In genomic region chr2:24972315-24972958, GRCh38 we compare ENCODE assay signal across 8 cellular contexts. TPM values are rescaled to one million over a fixed set of nuclear protein-coding genes. Genes with fewer than 3 reads are reported as not detected.
DNase-seq lines count a peak whose midpoint lies in the region; ATAC-seq, FAIRE-seq and TF ChIP-seq lines count a peak whose summit lies in the region.

No MANE protein-coding gene starts in this region.

- peak overlapping the region; percentile 76 for H3K18ac ChIP-seq in neuronal stem cell (ENCODE audit: low read length)

- peak overlapping the region; percentile 100 for H3K27ac Mint-ChIP-seq in activated T-helper 2 cell treated with anti-CD3 and anti-CD28 coated beads, Interferon-gamma antibody, Interleukin-2, Interleukin-4, amounts not matched to agents 10 μg/mL and 5 μg/mL and 100 μg/mL, durations not matched to agents 14 hours and 24 hours and 36 hours

- H3K14ac ChIP-seq in neuronal stem cell (ENCODE audit: low read length), result no peak overlapping the region

- H3K36me3 Mint-ChIP-seq in activated T-helper 2 cell treated with anti-CD3 and anti-CD28 coated beads, Interferon-gamma antibody, Interleukin-2, Interleukin-4, amounts not matched to agents 10 μg/mL and 5 μg/mL and 100 μg/mL, durations not matched to agents 14 hours and 24 hours and 36 hours (ENCODE audit: low read depth), result peaks cover 12% of the 10 kb centered on the region

- no peak overlapping the region for H3K4ac ChIP-seq in neuronal stem cell (ENCODE audit: low read length)

- H2BK12ac ChIP-seq in neuronal stem cell (ENCODE audit: low read length), result no peak overlapping the region

- H3K79me1 ChIP-seq in neuronal stem cell (ENCODE audit: low read depth, low read length), result no peaks in the 10 kb centered on the region

- ATAC-seq in foreskin keratinocyte, result no peak
- no peak for ATAC-seq in GM18861 (IDR thresholded peaks at IDR 0.05; ENCODE audit: unreplicated experiment)

- intact Hi-C loops in activated T-helper 2 cell treated with anti-CD3 and anti-CD28 coated beads, Interferon-gamma antibody, Interleukin-2, Interleukin-4, amounts not matched to agents 10 μg/mL and 5 μg/mL and 100 μg/mL, durations not matched to agents 14 hours and 24 hours and 36 hours (cut with micrococcal nuclease), result loop anchor here (2.0 to 10.0 kb wide), 5 partner anchors 70 to 1375 kb away; partner anchors contain the start of genes ADGRF3, CENPO, EFR3B and PTRHD1

- no peaks in the 10 kb centered on the region for H3K27me3 ChIP-seq in ACC112 (ENCODE audit: insufficient read depth, low read length)
- no peaks in the 10 kb centered on the region for H3K27me3 ChIP-seq in NT2/D1 (ENCODE audit: insufficient read depth, insufficient read length)
- H3K27me3 ChIP-seq in foreskin keratinocyte, result no peaks in the 10 kb centered on the region
- H3K27me3 ChIP-seq in neuronal stem cell (ENCODE audit: control insufficient read depth in 3 of 3, insufficient read depth in 3 of 3, low read depth in 1 of 3, low read length in 3 of 3), result no peaks in the 10 kb centered on the region

- H3K27ac ChIP-seq in ACC112 (ENCODE audit: low read depth, low read length) (peak overlapping the region; percentile 93), foreskin keratinocyte (peak overlapping the region; percentile 96), neuronal stem cell (replicated peaks; ENCODE audit: low read length) (peak overlapping the region; percentile 67), urinary bladder (ENCODE audit: low read depth) (peak overlapping the region; percentile 99)

- H2AFZ ChIP-seq in ACC112 (ENCODE audit: low read length, unreplicated experiment) (peak overlapping the region; percentile 58), neuronal stem cell (ENCODE audit: low read length) (peak overlapping the region; percentile 97)

- DNase-seq in GM19239 (ENCODE audit: insufficient read length, low spot score) (no peak), NT2/D1 (ENCODE audit: low read depth, low spot score) (no peak), foreskin keratinocyte (peak; percentile 11 to 19), neuronal stem cell (ENCODE audit: low spot score) (peak; percentile 17)
- DNase-seq in activated T-helper 2 cell treated with anti-CD3 and anti-CD28 coated beads, Interferon-gamma antibody, Interleukin-2, Interleukin-4, amounts not matched to agents 10 μg/mL and 5 μg/mL and 100 μg/mL, durations not matched to agents 14 hours and 24 hours and 36 hours (ENCODE audit: low spot score), result peak; percentile 41

- H3K9me3 ChIP-seq in NT2/D1 (ENCODE audit: insufficient read depth, low read length) (no peaks in the 10 kb centered on the region), neuronal stem cell (replicated peaks in 1 of 2; ENCODE audit: control insufficient read depth in 2 of 2, insufficient read depth in 1 of 2, low read depth in 1 of 2, low read length in 2 of 2) (no peaks in the 10 kb centered on the region)

- H3K4me3 ChIP-seq in ACC112 (ENCODE audit: low read depth, low read length) (peak overlapping the region; percentile 98), NT2/D1 (ENCODE audit: insufficient read length, low read depth) (peak overlapping the region; percentile 85), neuronal stem cell (ENCODE audit: low read length in 2 of 2) (peak overlapping the region; percentile 84 to 98), urinary bladder (ENCODE audit: low read depth, low read length) (peak overlapping the region; percentile 75)

- no peak overlapping the region for H2BK15ac ChIP-seq in neuronal stem cell (ENCODE audit: low read length)

- H3K4me1 ChIP-seq in ACC112 (ENCODE audit: control insufficient read depth, insufficient read depth, low read length, unreplicated experiment) (peaks cover 7% of the 10 kb centered on the region), NT2/D1 (ENCODE audit: insufficient read depth, insufficient read length) (no peaks in the 10 kb centered on the region), foreskin keratinocyte (peaks cover 10% of the 10 kb centered on the region), neuronal stem cell (ENCODE audit: control insufficient read depth in 2 of 2, insufficient read depth in 1 of 2, low read depth in 1 of 2, low read length in 2 of 2) (no peaks in the 10 kb centered on the region), urinary bladder (ENCODE audit: insufficient read depth) (no peaks in the 10 kb centered on the region)

- H3K4me2 ChIP-seq in neuronal stem cell (ENCODE audit: insufficient read depth, low read length, poor library complexity, severe bottlenecking), result peak overlapping the region; percentile 78

- no CpG with 5 or more reads among the region's 19 CpGs for WGBS in neuronal stem cell (ENCODE audit: extremely low coverage in 2 of 2, insufficient read length in 2 of 2, insufficient replicate concordance in 1 of 2), 2 donors
- under 1% methylated on average over 19 of the region's 19 CpGs for WGBS in urinary bladder

- peaks cover 25% of the 10 kb centered on the region for H3K79me2 ChIP-seq in ACC112 (ENCODE audit: control insufficient read depth, insufficient read depth, low read length, unreplicated experiment)

- H3K4me1 Mint-ChIP-seq in activated T-helper 2 cell treated with anti-CD3 and anti-CD28 coated beads, Interferon-gamma antibody, Interleukin-2, Interleukin-4, amounts not matched to agents 10 μg/mL and 5 μg/mL and 100 μg/mL, durations not matched to agents 14 hours and 24 hours and 36 hours (ENCODE audit: low read depth), result peaks cover 17% of the 10 kb centered on the region

- H3K27me3 Mint-ChIP-seq in activated T-helper 2 cell treated with anti-CD3 and anti-CD28 coated beads, Interferon-gamma antibody, Interleukin-2, Interleukin-4, amounts not matched to agents 10 μg/mL and 5 μg/mL and 100 μg/mL, durations not matched to agents 14 hours and 24 hours and 36 hours (ENCODE audit: low read depth), result peaks cover 1% of the 10 kb centered on the region

- H4K8ac ChIP-seq in neuronal stem cell (ENCODE audit: low read depth, low read length), result no peak overlapping the region

- TF ChIP-seq CTCF in foreskin keratinocyte (conservative IDR thresholded peaks at IDR 0.05), result no peak

- no peak overlapping the region for H2AK5ac ChIP-seq in neuronal stem cell (ENCODE audit: low read depth, low read length)

- H4K91ac ChIP-seq in neuronal stem cell (ENCODE audit: low read depth, low read length, poor library complexity), result no peak overlapping the region

- H3K23ac ChIP-seq in neuronal stem cell (ENCODE audit: low read depth, low read length, poor library complexity), result no peak overlapping the region

- H3K9ac ChIP-seq in NT2/D1 (ENCODE audit: insufficient read length, low read depth) (peak overlapping the region; percentile 90), neuronal stem cell (ENCODE audit: low read depth, low read length, poor library complexity) (peak overlapping the region; percentile 78)

- peak overlapping the region; percentile 96 for H3K4me3 Mint-ChIP-seq in activated T-helper 2 cell treated with anti-CD3 and anti-CD28 coated beads, Interferon-gamma antibody, Interleukin-2, Interleukin-4, amounts not matched to agents 10 μg/mL and 5 μg/mL and 100 μg/mL, durations not matched to agents 14 hours and 24 hours and 36 hours (ENCODE audit: low read depth)

- H2BK5ac ChIP-seq in neuronal stem cell (ENCODE audit: low read length), result no peak overlapping the region

- no peaks in the 10 kb centered on the region for H3K9me3 Mint-ChIP-seq in activated T-helper 2 cell treated with anti-CD3 and anti-CD28 coated beads, Interferon-gamma antibody, Interleukin-2, Interleukin-4, amounts not matched to agents 10 μg/mL and 5 μg/mL and 100 μg/mL, durations not matched to agents 14 hours and 24 hours and 36 hours

- no peak overlapping the region for H2BK120ac ChIP-seq in neuronal stem cell (ENCODE audit: low read depth, low read length)

- H3K36me3 ChIP-seq in ACC112 (ENCODE audit: insufficient read depth, low read length) (no peaks in the 10 kb centered on the region), NT2/D1 (ENCODE audit: insufficient read depth, insufficient read length, low read length) (no peaks in the 10 kb centered on the region), neuronal stem cell (replicated peaks in 1 of 2; ENCODE audit: control insufficient read depth in 2 of 2, insufficient read depth in 2 of 2, low read length in 2 of 2) (no peaks in the 10 kb centered on the region), urinary bladder (ENCODE audit: insufficient read depth) (no peaks in the 10 kb centered on the region)

- peak; percentile 81 for FAIRE-seq in GM19239 (lab: Jason Lieb, UNC)

RNA-seq across cellular contexts. Expression of gene DNAJC27, which starts 0.7 kb away (rescaled TPM):
- 4.9 and 6.1 TPM in 2 replicates for total RNA-seq in activated T-helper 2 cell treated with anti-CD3 and anti-CD28 coated beads, Interferon-gamma antibody, Interleukin-2, Interleukin-4, amounts not matched to agents 10 μg/mL and 5 μg/mL and 100 μg/mL, durations not matched to agents 14 hours and 24 hours and 36 hours
- total RNA-seq in foreskin keratinocyte, result 1.8 and 4.1 TPM in 2 replicates
- 0.49 and 0.62 TPM in 2 replicates for polyA plus RNA-seq in foreskin keratinocyte
- 6.1 TPM for polyA plus RNA-seq in neuronal stem cell (2013, experiment 1 of 2)
- 5.5 TPM for polyA plus RNA-seq in neuronal stem cell (2013, experiment 2 of 2)
- total RNA-seq in urinary bladder, result 13.3 TPM
- 6.3 TPM for polyA plus RNA-seq in urinary bladder

RNA-seq across cellular contexts. Expression of gene ADCY3, which starts 52.4 kb away (rescaled TPM):
- 108 and 112 TPM in 2 replicates for total RNA-seq in activated T-helper 2 cell treated with anti-CD3 and anti-CD28 coated beads, Interferon-gamma antibody, Interleukin-2, Interleukin-4, amounts not matched to agents 10 μg/mL and 5 μg/mL and 100 μg/mL, durations not matched to agents 14 hours and 24 hours and 36 hours
- 64.9 and 67.0 TPM in 2 replicates for total RNA-seq in foreskin keratinocyte
- polyA plus RNA-seq in foreskin keratinocyte, result 51.2 and 55.8 TPM in 2 replicates
- polyA plus RNA-seq in neuronal stem cell (2013, experiment 1 of 2), result 31.1 TPM
- 29.1 TPM for polyA plus RNA-seq in neuronal stem cell (2013, experiment 2 of 2)
- 28.3 TPM for total RNA-seq in urinary bladder
- polyA plus RNA-seq in urinary bladder, result 65.2 TPM

Comparison
In these comparisons a context has a peak if more than half of its experiments do, and no peak if none do; other contexts are left out.
1. DNase-seq: peak in activated T-helper 2 cell treated with anti-CD3 and anti-CD28 coated beads, Interferon-gamma antibody, Interleukin-2, Interleukin-4, amounts not matched to agents 10 μg/mL and 5 μg/mL and 100 μg/mL, durations not matched to agents 14 hours and 24 hours and 36 hours (single experiment), foreskin keratinocyte (2 of 2) and neuronal stem cell (single experiment); none in GM19239 (single experiment) and NT2/D1 (single experiment).
2. Peak in every context shown above with its lines, with median percentiles within 50 percentile points of each other: H3K27ac ChIP-seq and H3K4me3 ChIP-seq.